In the genomic region with DNA sequence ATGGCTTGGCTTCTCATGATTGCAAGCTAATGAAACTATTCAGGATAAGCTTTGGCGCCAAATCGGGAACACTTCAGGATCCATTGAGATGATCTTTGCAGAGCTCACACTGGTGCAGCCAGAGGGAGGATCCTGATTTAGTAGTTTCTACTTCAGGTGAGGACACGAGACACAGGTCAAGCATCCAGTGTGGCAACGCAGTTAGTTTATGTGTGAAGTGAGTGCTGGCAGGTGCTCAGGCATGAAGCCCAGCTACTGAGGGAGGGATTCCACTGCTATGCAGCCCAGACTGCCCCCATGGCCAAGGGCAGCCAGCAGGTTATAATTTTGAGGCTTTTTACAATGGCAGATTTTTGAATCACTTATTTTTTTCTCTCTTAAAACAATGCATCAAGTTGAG, we compare ENCODE assay signal across 15 cellular contexts.
DNase-seq lines count a peak whose midpoint lies in the region; ATAC-seq and TF ChIP-seq lines count a peak whose summit lies in the region.
"Had no signal": no experiment of that assay in that cellular context is flagged by ENCODE, and none has a peak within 500 bp of the region (broad histone marks: within the 10 kb centered on the region; RNA-seq: fewer than 3 reads in every experiment).

No MANE protein-coding gene starts in this region.

- H3K27me3 ChIP-seq in SJSA1 (replicated peaks) (no peaks in the 10 kb centered on the region), neural progenitor cell (no peaks in the 10 kb centered on the region), thoracic aorta (replicated peaks; ENCODE audit: insufficient read depth) (no peaks in the 10 kb centered on the region)
- H3K27me3 ChIP-seq: MG63, SJCRH30 had no signal

- H3K4me1 ChIP-seq in SJSA1 (replicated peaks) (peaks cover 34% of the 10 kb centered on the region), neural progenitor cell (peaks cover 28% of the 10 kb centered on the region), thoracic aorta (ENCODE audit: control insufficient read depth in 1 of 2, low read depth in 2 of 2) (peaks cover 16 to 32% of the 10 kb centered on the region in 2 donors)

- no peaks in the 10 kb centered on the region for H3K27me3 Mint-ChIP-seq in neural progenitor cell (ENCODE audit: insufficient read depth, low read depth)

- H3K4me3 ChIP-seq in SJSA1 (no peak overlapping the region), neural progenitor cell (no peak overlapping the region), thoracic aorta (no peak overlapping the region)
- H3K4me3 ChIP-seq: MG63, SJCRH30 had no signal

- peaks cover 22% of the 10 kb centered on the region for H3F3A ChIP-seq in neural progenitor cell (ENCODE audit: low read depth)

- H3K36me3 Mint-ChIP-seq in neural progenitor cell = no peaks in the 10 kb centered on the region
- H3K36me3 Mint-ChIP-seq: CD8-positive, alpha-beta T cell had no signal

- peak; percentile 71 to 81 for DNase-seq in SJSA1 (ENCODE audit: low read depth in 1 of 2, low spot score in 2 of 2)
- DNase-seq in left cardiac atrium = peak; percentile 34
- DNase-seq in neural progenitor cell (ENCODE audit: low spot score) = peak; percentile 15
- DNase-seq in thoracic aorta (ENCODE audit: low spot score) = no peak
- DNase-seq in NCI-H69 (lab: John Stamatoyannopoulos, UW) = no peak
- DNase-seq in NCI-H748 (lab: John Stamatoyannopoulos, UW; ENCODE audit: unreplicated experiment) = no peak
- DNase-seq: CD8-positive, alpha-beta T cell; GF-D8; GOT3; MG63; NCI-H1092 treated with DMSO at 0.1 percent for 48 hours; NCI-H1694; NCI-H774; SJCRH30 had no signal

- no peak overlapping the region for H2AFZ ChIP-seq in neural progenitor cell (replicated peaks)

- TF ChIP-seq CTCF in neural progenitor cell (IDR thresholded peaks at IDR 0.05) = no peak
- no peak for TF ChIP-seq CTCF in thoracic aorta (IDR thresholded peaks at IDR 0.05)

- H4K20me1 ChIP-seq in neural progenitor cell (ENCODE audit: low read depth) = no peaks in the 10 kb centered on the region

- no peak overlapping the region for H3K27ac Mint-ChIP-seq in neural progenitor cell
- H3K27ac Mint-ChIP-seq: CD8-positive, alpha-beta T cell had no signal

- no peaks in the 10 kb centered on the region for H3K36me3 ChIP-seq in SJSA1
- no peaks in the 10 kb centered on the region for H3K36me3 ChIP-seq in neural progenitor cell
- no peaks in the 10 kb centered on the region for H3K36me3 ChIP-seq in thoracic aorta
- H3K36me3 ChIP-seq: MG63, SJCRH30 had no signal

- H3K9ac ChIP-seq in neural progenitor cell = no peak overlapping the region

- no peaks in the 10 kb centered on the region for H3K9me3 Mint-ChIP-seq in neural progenitor cell
- H3K9me3 Mint-ChIP-seq: CD8-positive, alpha-beta T cell had no signal

- H3K79me2 ChIP-seq in neural progenitor cell (ENCODE audit: low read depth) = no peaks in the 10 kb centered on the region

- ATAC-seq in left cardiac atrium (peak; percentile 65 to 83), thoracic aorta (ENCODE audit: insufficient number of reproducible peaks, low FRiP score, low read depth) (no peak), GM18867 (IDR thresholded peaks at IDR 0.05; ENCODE audit: unreplicated experiment) (no peak)
- ATAC-seq: CD8-positive, alpha-beta T cell had no signal

- H3K9me3 ChIP-seq in SJSA1 (replicated peaks) = no peaks in the 10 kb centered on the region
- no peaks in the 10 kb centered on the region for H3K9me3 ChIP-seq in neural progenitor cell (ENCODE audit: low read depth)
- H3K9me3 ChIP-seq in thoracic aorta = no peaks in the 10 kb centered on the region
- H3K9me3 ChIP-seq: MG63, SJCRH30 had no signal

- H3K27ac ChIP-seq in SJSA1 (peak overlapping the region; percentile 87), neural progenitor cell (no peak overlapping the region), thoracic aorta (peak overlapping the region; percentile 43 to 51)
- H3K27ac ChIP-seq: SJCRH30 had no signal

- H3K4me3 Mint-ChIP-seq in neural progenitor cell = no peak overlapping the region
- H3K4me3 Mint-ChIP-seq: CD8-positive, alpha-beta T cell had no signal

- peaks cover 13% of the 10 kb centered on the region for H3K4me1 Mint-ChIP-seq in neural progenitor cell

- peak overlapping the region; percentile 64 for H3K4me2 ChIP-seq in neural progenitor cell

- intact Hi-C loops in left cardiac atrium (cut with DNase I) = no loop called here

Comparison
In these comparisons a context has a peak if more than half of its experiments do, and no peak if none do; other contexts are left out.
1. DNase-seq: peak in SJSA1 (2 of 2), left cardiac atrium (single experiment) and neural progenitor cell (single experiment); none in thoracic aorta (single experiment), NCI-H69 (single experiment) and NCI-H748 (single experiment).
2. ATAC-seq: peak in left cardiac atrium (2 of 2); none in thoracic aorta (single experiment) and GM18867 (single experiment).